16 cellular contexts compared by ENCODE assay signal in genomic region chr9:4333787-4334186, GRCh38. TPM values are rescaled to one million over a fixed set of nuclear protein-coding genes. Genes with fewer than 3 reads are reported as not detected.
A peak's percentile ranks its signal among the peaks of the same experiment; 100 is the strongest.
DNase-seq lines count a peak whose midpoint lies in the region; ATAC-seq and TF ChIP-seq lines count a peak whose summit lies in the region.
"Had no signal": no experiment of that assay in that cellular context is flagged by ENCODE, and none has a peak within 500 bp of the region (broad histone marks: within the 10 kb centered on the region; RNA-seq: fewer than 3 reads in every experiment).

No MANE protein-coding gene starts in this region.

- no peak for TF ChIP-seq EP300 in sigmoid colon (IDR thresholded peaks at IDR 0.05)

- H3K36me3 ChIP-seq in duodenal mucosa (ENCODE audit: control insufficient read depth in 1 of 2, insufficient read depth in 2 of 2, low read length in 2 of 2): no peaks in the 10 kb centered on the region
- H3K36me3 ChIP-seq in mucosa of stomach (ENCODE audit: control insufficient read depth, insufficient read depth, low read length): no peaks in the 10 kb centered on the region
- no peaks in the 10 kb centered on the region for H3K36me3 ChIP-seq in sigmoid colon
- H3K36me3 ChIP-seq: neutrophil had no signal

- H3K4me3 ChIP-seq in duodenal mucosa (ENCODE audit: low read depth in 1 of 2, low read length in 2 of 2) (no peak overlapping the region), mucosa of stomach (ENCODE audit: low read length) (no peak overlapping the region), sigmoid colon (no peak overlapping the region)

- ATAC-seq in GM18868 (IDR thresholded peaks at IDR 0.05; ENCODE audit: unreplicated experiment): no peak

- 78 to 86% methylated on average over 2 of the region's 2 CpGs for WGBS in sigmoid colon, 2 donors

- intact Hi-C loops in sigmoid colon (cut with DNase I): no loop called here

- H3K4me1 ChIP-seq in duodenal mucosa (ENCODE audit: control insufficient read depth in 1 of 2, insufficient read depth in 2 of 2, low read length in 2 of 2) (peaks cover 10 to 11% of the 10 kb centered on the region in 2 donors), mucosa of stomach (ENCODE audit: control insufficient read depth, insufficient read depth, low read length) (peaks cover 21% of the 10 kb centered on the region), sigmoid colon (no peaks in the 10 kb centered on the region)

- no peak for TF ChIP-seq CTCF in sigmoid colon (IDR thresholded peaks at IDR 0.05)

- H3K9ac ChIP-seq in duodenal mucosa (ENCODE audit: low read depth in 1 of 2, low read length in 2 of 2) (no peak overlapping the region), mucosa of stomach (ENCODE audit: low read length) (peak overlapping the region; percentile 6)

- TF ChIP-seq POLR2A in sigmoid colon (IDR thresholded peaks at IDR 0.05): no peak

- peak; percentile 24 for DNase-seq in NCI-H2029 treated with DMSO at 0.1 percent for 48 hours (lab: John Stamatoyannopoulos, UW)
- DNase-seq in NCI-H2196 treated with DMSO at 0.1 percent for 48 hours (lab: John Stamatoyannopoulos, UW; ENCODE audit: unreplicated experiment): peak; percentile 46
- no peak for DNase-seq in sigmoid colon
- no peak for DNase-seq in glomerular visceral epithelial cell (ENCODE audit: extremely low spot score)
- DNase-seq: activated CD4-positive, alpha-beta T cell treated with anti-CD3 and anti-CD28 coated beads for 48 hours; activated effector memory CD4-positive, alpha-beta T cell treated with Interleukin-2 at 50 U/mL for 16 hours; central memory CD4-positive, alpha-beta T cell; DMS 273 treated with DMSO at 0.1 percent for 48 hours; effector CD8-positive, alpha-beta T cell; NCI-H1048; NCI-H2227 treated with DMSO at 0.1 percent for 48 hours; NK-92 treated with Interleukin-12 subunit alpha and Interleukin-12 subunit beta, amount 100 ng/mL, for 24 hours had no signal

- H3K9me3 ChIP-seq in duodenal mucosa (ENCODE audit: control insufficient read depth in 1 of 2, low read length in 2 of 2) (no peaks in the 10 kb centered on the region), mucosa of stomach (ENCODE audit: control insufficient read depth, low read length) (no peaks in the 10 kb centered on the region), sigmoid colon (no peaks in the 10 kb centered on the region)
- H3K9me3 ChIP-seq: neutrophil had no signal

- H3K27ac ChIP-seq in duodenal mucosa (ENCODE audit: low read depth, low read length) (peak overlapping the region; percentile 16), sigmoid colon (peak overlapping the region in 1 of 4 donors; percentile 57)
- H3K27ac ChIP-seq: neutrophil had no signal

- no peaks in the 10 kb centered on the region for H3K27me3 ChIP-seq in duodenal mucosa (ENCODE audit: control insufficient read depth in 1 of 2, insufficient read depth in 2 of 2, low read length in 2 of 2)
- H3K27me3 ChIP-seq in mucosa of stomach (ENCODE audit: control insufficient read depth, insufficient read depth, low read length): no peaks in the 10 kb centered on the region
- H3K27me3 ChIP-seq in sigmoid colon: no peaks in the 10 kb centered on the region
- H3K27me3 ChIP-seq: neutrophil had no signal

RNA-seq across cellular contexts. Expression of gene GLIS3, which starts 33.9 kb away (rescaled TPM):
- 10 to 100 TPM; 13.2 to 19.1 (median 17.9) TPM for total RNA-seq in sigmoid colon
- 1 to 10 TPM; 1.2 to 3.0 (median 1.4) TPM for polyA plus RNA-seq in sigmoid colon

Comparison
In these comparisons a context has a peak if more than half of its experiments do, and no peak if none do; other contexts are left out.
1. DNase-seq: peak in NCI-H2029 treated with DMSO at 0.1 percent for 48 hours (single experiment) and NCI-H2196 treated with DMSO at 0.1 percent for 48 hours (single experiment); none in sigmoid colon (single experiment) and glomerular visceral epithelial cell (single experiment).